Comparison of ENCODE assay signal across 17 cellular contexts in the genomic region with DNA sequence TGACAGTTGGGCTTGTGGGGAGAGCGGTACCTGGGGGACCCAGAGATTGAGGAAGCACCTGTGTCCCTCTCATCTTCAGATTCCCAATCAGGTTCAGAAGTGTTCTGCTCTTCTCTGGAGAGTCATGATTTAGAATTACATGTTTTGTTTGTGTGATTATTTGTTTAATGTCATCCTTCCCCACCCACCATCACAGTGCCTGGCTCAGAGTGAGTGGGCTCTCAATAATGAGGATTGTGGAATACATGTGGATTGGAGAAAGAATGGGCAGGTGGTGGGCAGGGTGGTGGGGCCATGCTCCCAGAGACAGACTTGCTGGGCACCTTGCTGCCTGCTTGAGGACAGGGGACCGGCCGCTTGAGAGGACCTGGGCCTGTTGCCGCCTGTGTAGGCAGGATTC.
A peak's percentile ranks its signal among the peaks of the same experiment; 100 is the strongest.
DNase-seq lines count a peak whose midpoint lies in the region; ATAC-seq and TF ChIP-seq lines count a peak whose summit lies in the region.
"Had no signal": no experiment of that assay in that cellular context is flagged by ENCODE, and none has a peak within 500 bp of the region (broad histone marks: within the 10 kb centered on the region; RNA-seq: fewer than 3 reads in every experiment).

No MANE protein-coding gene starts in this region.

- DNase-seq in Right ventricle myocardium inferior (ENCODE audit: missing footprints) (peak; percentile 9), left cardiac atrium (no peak), glutamatergic neuron (no peak), nucleus accumbens (lab: John Stamatoyannopoulos, UW) (no peak), coronary artery (ENCODE audit: low spot score) (no peak)
- no peak for DNase-seq in stimulated activated effector memory CD8-positive, alpha-beta T cell treated with anti-CD3 and anti-CD28 coated beads, Interleukin-12 subunit alpha, Interleukin-12 subunit beta, amount 100 ng/mL, for 72 hours (ENCODE audit: low spot score in 2 of 2)
- DNase-seq in activated T-cell treated with anti-CD3 and anti-CD28 coated beads, Interleukin-2, amount 50 U/mL, for 48 hours = no peak
- DNase-seq: 8988T; Caco-2; CD4-positive, alpha-beta T cell had no signal

- no peaks in the 10 kb centered on the region for H3K36me3 ChIP-seq in HEK293 (ENCODE audit: control insufficient read depth in 2 of 2, insufficient read depth in 1 of 2, low read length in 2 of 2)

- H3K36me3 Mint-ChIP-seq in glutamatergic neuron (ENCODE audit: unreplicated experiment) = no peaks in the 10 kb centered on the region
- H3K36me3 Mint-ChIP-seq in stimulated activated effector memory CD8-positive, alpha-beta T cell treated with anti-CD3 and anti-CD28 coated beads, Interleukin-12 subunit alpha, Interleukin-12 subunit beta, amount 100 ng/mL, for 72 hours = no peaks in the 10 kb centered on the region

- H3K9me3 ChIP-seq in HEK293 (ENCODE audit: control insufficient read depth, insufficient read depth, low read depth, low read length) = no peaks in the 10 kb centered on the region
- H3K9me3 ChIP-seq: Caco-2 had no signal

- peaks cover 5% of the 10 kb centered on the region for H3K9me3 Mint-ChIP-seq in glutamatergic neuron (ENCODE audit: unreplicated experiment)
- no peaks in the 10 kb centered on the region for H3K9me3 Mint-ChIP-seq in stimulated activated effector memory CD8-positive, alpha-beta T cell treated with anti-CD3 and anti-CD28 coated beads, Interleukin-12 subunit alpha, Interleukin-12 subunit beta, amount 100 ng/mL, for 72 hours
- H3K9me3 Mint-ChIP-seq: CD4-positive, alpha-beta T cell; GM23338; IgD-negative memory B cell had no signal

- H3K4me1 Mint-ChIP-seq in glutamatergic neuron (ENCODE audit: low read depth, unreplicated experiment) = peaks cover 40% of the 10 kb centered on the region
- H3K4me1 Mint-ChIP-seq in stimulated activated effector memory CD8-positive, alpha-beta T cell treated with anti-CD3 and anti-CD28 coated beads, Interleukin-12 subunit alpha, Interleukin-12 subunit beta, amount 100 ng/mL, for 72 hours = no peaks in the 10 kb centered on the region

- no peak overlapping the region for H3K4me3 ChIP-seq in HEK293 (ENCODE audit: low read depth, low read length)
- no peak overlapping the region for H3K4me3 ChIP-seq in coronary artery
- H3K4me3 ChIP-seq: GM23338 had no signal

- H3K4me3 Mint-ChIP-seq in glutamatergic neuron (ENCODE audit: unreplicated experiment) = peak overlapping the region; percentile 34
- H3K4me3 Mint-ChIP-seq in stimulated activated effector memory CD8-positive, alpha-beta T cell treated with anti-CD3 and anti-CD28 coated beads, Interleukin-12 subunit alpha, Interleukin-12 subunit beta, amount 100 ng/mL, for 72 hours = no peak overlapping the region
- H3K4me3 Mint-ChIP-seq: B cell; CD4-positive, alpha-beta T cell; GM23338; IgD-negative memory B cell had no signal

- CTCF ChIA-PET in HEK293 (lab: Yijun Ruan, JAX) = interaction anchor here (0.7 to 1.0 kb wide), 4 partner anchors 9 to 150 kb away, joined by 3 to 4 read pairs (median 4); no protein-coding TSS in a partner anchor

- no peaks in the 10 kb centered on the region for H3K4me1 ChIP-seq in HEK293 (ENCODE audit: control insufficient read depth, insufficient read depth, low read length)
- H3K4me1 ChIP-seq: Caco-2 had no signal

- TF ChIP-seq CTCF in HEK293 (tag by site-specific recombination; IDR thresholded peaks at IDR 0.05) (no peak), glutamatergic neuron (IDR thresholded peaks at IDR 0.05; ENCODE audit: partially characterized antibody, unreplicated experiment) (no peak), coronary artery (IDR thresholded peaks at IDR 0.05) (no peak)

- peak overlapping the region; percentile 48 for H3K27ac Mint-ChIP-seq in glutamatergic neuron (ENCODE audit: unreplicated experiment)
- peak overlapping the region; percentile 5 for H3K27ac Mint-ChIP-seq in stimulated activated effector memory CD8-positive, alpha-beta T cell treated with anti-CD3 and anti-CD28 coated beads, Interleukin-12 subunit alpha, Interleukin-12 subunit beta, amount 100 ng/mL, for 72 hours
- H3K27ac Mint-ChIP-seq: B cell; CD4-positive, alpha-beta T cell; GM23338; IgD-negative memory B cell had no signal

- H3K27me3 Mint-ChIP-seq in glutamatergic neuron (ENCODE audit: unreplicated experiment) = peaks cover 4% of the 10 kb centered on the region
- H3K27me3 Mint-ChIP-seq: B cell; CD4-positive, alpha-beta T cell; IgD-negative memory B cell had no signal

- no peak overlapping the region for H3K27ac ChIP-seq in HEK293 (ENCODE audit: extremely low read depth, low read depth, low read length)
- H3K27ac ChIP-seq in coronary artery = no peak overlapping the region
- H3K27ac ChIP-seq: C4-2B had no signal

- ATAC-seq in Right ventricle myocardium inferior = no peak
- ATAC-seq in left cardiac atrium = no peak
- ATAC-seq in stimulated activated effector memory CD8-positive, alpha-beta T cell treated with anti-CD3 and anti-CD28 coated beads, Interleukin-12 subunit alpha, Interleukin-12 subunit beta, amount 100 ng/mL, for 72 hours = no peak
- ATAC-seq: GM23338, HCT116, HepG2 had no signal

- POLR2A ChIA-PET in HEK293 (lab: Yijun Ruan, JAX) = no interaction called here

- intact Hi-C loops in Right ventricle myocardium inferior (cut with DNase I) (no loop called here), left cardiac atrium (cut with DNase I) (no loop called here)

TF ChIP-seq in HEK293, 187 proteins besides CTCF, POLR2A, EP300 and RAD21:
- TF ChIP-seq ZNF121 (tag by site-specific recombination; IDR thresholded peaks at IDR 0.05) (no peak), ZNF792 (tag by site-specific recombination; IDR thresholded peaks at IDR 0.05) (no peak), EGR2 (tag by site-specific recombination; IDR thresholded peaks at IDR 0.05; ENCODE audit: low read depth) (peak; percentile 56; the same call in 1 of the 2 replicates), ZNF114 (tag by site-specific recombination; IDR thresholded peaks at IDR 0.05) (no peak), KLF16 (tag by site-specific recombination; IDR thresholded peaks at IDR 0.05) (no peak), ZFHX2 (tag by site-specific recombination; conservative IDR thresholded peaks at IDR 0.05) (peak; percentile 65)
- TF ChIP-seq, protein P1, sequence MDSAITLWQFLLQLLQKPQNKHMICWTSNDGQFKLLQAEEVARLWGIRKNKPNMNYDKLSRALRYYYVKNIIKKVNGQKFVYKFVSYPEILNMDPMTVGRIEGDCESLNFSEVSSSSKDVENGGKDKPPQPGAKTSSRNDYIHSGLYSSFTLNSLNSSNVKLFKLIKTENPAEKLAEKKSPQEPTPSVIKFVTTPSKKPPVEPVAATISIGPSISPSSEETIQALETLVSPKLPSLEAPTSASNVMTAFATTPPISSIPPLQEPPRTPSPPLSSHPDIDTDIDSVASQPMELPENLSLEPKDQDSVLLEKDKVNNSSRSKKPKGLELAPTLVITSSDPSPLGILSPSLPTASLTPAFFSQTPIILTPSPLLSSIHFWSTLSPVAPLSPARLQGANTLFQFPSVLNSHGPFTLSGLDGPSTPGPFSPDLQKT (IDR thresholded peaks at IDR 0.05; ENCODE audit: borderline replicate concordance, low read depth, low read length) = no peak
